In the genomic region with DNA sequence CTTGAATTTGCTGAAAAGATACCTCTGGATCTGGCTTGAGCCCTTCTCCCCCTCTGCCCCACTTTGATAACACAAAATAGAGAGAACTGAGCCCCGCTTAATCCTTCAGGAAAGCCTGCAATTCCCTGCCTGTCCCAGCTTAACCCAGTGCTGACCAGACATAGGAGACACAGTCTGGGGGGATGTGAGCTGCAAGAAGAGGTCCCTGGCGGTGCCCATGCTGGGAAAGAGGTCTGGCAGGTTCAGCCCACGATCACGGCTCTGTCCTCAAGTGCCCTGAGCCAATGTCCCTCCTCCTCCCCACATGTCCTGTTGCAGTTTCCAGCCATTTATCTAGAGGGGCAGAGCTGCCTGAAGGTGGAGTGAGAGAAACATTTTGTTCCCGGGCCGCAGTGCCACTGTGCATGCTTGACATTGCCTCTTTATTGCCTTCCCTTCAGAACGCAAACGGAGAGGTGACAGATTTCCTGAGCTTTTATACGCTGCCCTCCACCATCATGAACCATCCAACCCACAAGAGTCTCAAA, we compare ENCODE assay signal across 22 cellular contexts. TPM values are rescaled to one million over a fixed set of nuclear protein-coding genes. Genes with fewer than 3 reads are reported as not detected.
DNase-seq lines count a peak whose midpoint lies in the region; ATAC-seq and TF ChIP-seq lines count a peak whose summit lies in the region.
"Had no signal": no experiment of that assay in that cellular context is flagged by ENCODE, and none has a peak within 500 bp of the region (broad histone marks: within the 10 kb centered on the region; RNA-seq: fewer than 3 reads in every experiment).

No MANE protein-coding gene starts in this region.

- H3K4me1 Mint-ChIP-seq in H9 (peaks cover 0 to 5% of the 10 kb centered on the region in 2 experiments; a peak in 1 of 4 replicates), osteocyte (ENCODE audit: unreplicated experiment) (peaks cover 34% of the 10 kb centered on the region)
- H3K4me1 Mint-ChIP-seq: memory B cell had no signal

- H3K9ac ChIP-seq in H9 (ENCODE audit: extremely low read depth, insufficient read length, low read length) (no peak overlapping the region), mammary epithelial cell (ENCODE audit: insufficient read depth, low read length) (no peak overlapping the region)

- H2BK15ac ChIP-seq in H9 (ENCODE audit: low read depth, low read length): no peak overlapping the region

- H3K4me3 Mint-ChIP-seq in H9 (no peak overlapping the region), osteocyte (ENCODE audit: unreplicated experiment) (no peak overlapping the region)
- H3K4me3 Mint-ChIP-seq: activated CD8-positive, alpha-beta T cell treated with anti-CD3 and anti-CD28 coated beads, Interleukin-2, amount 10 ng/mL, durations not matched to agents 7 days and 5 days; activated naive CD4-positive, alpha-beta T cell treated with anti-CD3 and anti-CD28 coated beads for 36 hours; activated T-cell treated with anti-CD3 and anti-CD28 coated beads, Interleukin-2, amount 50 U/mL, for 4 hours; memory B cell; naive thymus-derived CD4-positive, alpha-beta T cell had no signal

- H4K20me1 ChIP-seq in H9 (ENCODE audit: control insufficient read depth, insufficient read depth, insufficient read length) (no peaks in the 10 kb centered on the region), mammary epithelial cell (ENCODE audit: insufficient read depth, low read length) (no peaks in the 10 kb centered on the region)

- H4K91ac ChIP-seq in H9 (ENCODE audit: insufficient read length, low read depth, low read length): no peak overlapping the region

- no peak overlapping the region for H3T11ph ChIP-seq in H9 (ENCODE audit: low read length)

- no peak overlapping the region for H2AK5ac ChIP-seq in H9 (ENCODE audit: insufficient read length, low read length)

- no peak for DNase-seq in H9
- no peak for DNase-seq in mammary epithelial cell
- peak; percentile 53 for DNase-seq in left ventricle myocardium inferior
- no peak for DNase-seq in osteocyte (ENCODE audit: extremely low spot score, unreplicated experiment)
- no peak for DNase-seq in A172 (ENCODE audit: low spot score)
- no peak for DNase-seq in NCI-H2227 treated with DMSO at 0.1 percent for 48 hours (lab: John Stamatoyannopoulos, UW)
- no peak for DNase-seq in RKO (ENCODE audit: low spot score)
- DNase-seq: activated CD4-positive, CD25-positive, alpha-beta regulatory T cell treated with anti-CD3 and anti-CD28 coated beads, Interleukin-2, amount 50 U/mL, for 72 hours; activated CD8-positive, alpha-beta T cell treated with anti-CD3 and anti-CD28 coated beads, Interleukin-2, amount 10 ng/mL, durations not matched to agents 7 days and 5 days; activated naive CD4-positive, alpha-beta T cell treated with anti-CD3 and anti-CD28 coated beads for 36 hours; activated T-cell treated with anti-CD3 and anti-CD28 coated beads, Interleukin-2, amount 50 U/mL, for 4 hours; amygdala; cerebellar nuclear complex; effector CD4-positive, alpha-beta T cell; foreskin melanocyte; naive thymus-derived CD4-positive, alpha-beta T cell; NCI-H1417; NCI-H526 treated with DMSO at 0.1 percent for 48 hours; stimulated activated CD4-positive, alpha-beta T cell treated with anti-CD3 and anti-CD28 coated beads, Interleukin-15, amount 100 ng/mL, for 24 hours had no signal

- H2AFZ ChIP-seq in H9 (ENCODE audit: low read length) (no peak overlapping the region), mammary epithelial cell (ENCODE audit: low read depth, low read length) (no peak overlapping the region)

- H3K4me3 ChIP-seq in mammary epithelial cell (replicated peaks in 1 of 3; ENCODE audit: insufficient read depth in 1 of 3, low read depth in 2 of 3, low read length in 3 of 3) (no peak overlapping the region), left ventricle myocardium inferior (peak overlapping the region; percentile 29)

- H3K23ac ChIP-seq in H9 (ENCODE audit: insufficient read length, low read depth, low read length): no peak overlapping the region

- WGBS in H9 (ENCODE audit: extremely low coverage, insufficient read length, low lambda C conversion rate): no CpG with 5 or more reads among the region's 9 CpGs
- WGBS in mammary epithelial cell (ENCODE audit: low coverage, missing lambda C conversion rate): 63% methylated on average over 7 of the region's 9 CpGs

- dilution Hi-C loops in mammary epithelial cell (cut with HindIII; ENCODE audit: low sequenced_read_pairs): no loop called here

- H3K56ac ChIP-seq in H9 (ENCODE audit: insufficient read length, low read depth, low read length): no peak overlapping the region

- H3K9me3 Mint-ChIP-seq in H9 (no peaks in the 10 kb centered on the region), osteocyte (ENCODE audit: unreplicated experiment) (no peaks in the 10 kb centered on the region)
- H3K9me3 Mint-ChIP-seq: activated naive CD4-positive, alpha-beta T cell treated with anti-CD3 and anti-CD28 coated beads for 36 hours; activated T-cell treated with anti-CD3 and anti-CD28 coated beads, Interleukin-2, amount 50 U/mL, for 4 hours; memory B cell; naive thymus-derived CD4-positive, alpha-beta T cell had no signal

- no peak overlapping the region for H3K4ac ChIP-seq in H9 (ENCODE audit: low read depth, low read length)

- H3K4me1 ChIP-seq in H9 (ENCODE audit: insufficient read depth, low read length) (no peaks in the 10 kb centered on the region), mammary epithelial cell (ENCODE audit: insufficient read depth, low read length) (peaks cover 42% of the 10 kb centered on the region), left ventricle myocardium inferior (peaks cover 86% of the 10 kb centered on the region)

- H3K4me2 ChIP-seq in H9 (ENCODE audit: insufficient read depth, insufficient read length, low read length): no peak overlapping the region
- H3K4me2 ChIP-seq in mammary epithelial cell (ENCODE audit: insufficient read depth, low read depth, low read length): peak overlapping the region; percentile 9

- no TSS peak for BruUV-seq in mammary epithelial cell (replicated peaks; lab: Mats Ljungman, UMichigan)

- H3K27ac ChIP-seq in H9 (ENCODE audit: insufficient read length, low read depth, low read length) (no peak overlapping the region), mammary epithelial cell (ENCODE audit: insufficient read depth, low read depth, low read length) (peak overlapping the region; percentile 61), left ventricle myocardium inferior (replicated peaks) (peak overlapping the region; percentile 95)
- H3K27ac ChIP-seq: C4-2B had no signal

- peaks cover 29 to 92% (median 81%) of the 10 kb centered on the region in 3 experiments; a peak in 6 of 7 replicates for H3K36me3 Mint-ChIP-seq in H9 (ENCODE audit: insufficient read depth in 1 of 3, low read depth in 3 of 3)
- H3K36me3 Mint-ChIP-seq in osteocyte (ENCODE audit: unreplicated experiment): peaks cover 29% of the 10 kb centered on the region

- CTCF ChIA-PET in mammary epithelial cell (lab: Charles Lee; ENCODE audit: low non-redundant PET): no interaction called here

- H4K5ac ChIP-seq in H9 (ENCODE audit: insufficient read length, low read depth, low read length): no peak overlapping the region

- in situ Hi-C loops in mammary epithelial cell (cut with MboI; ENCODE audit: low sequenced_read_pairs in 2 of 2): loop anchor here in 1 of 2 donors (10.0 kb wide), 1 partner anchor 179 kb away; no protein-coding TSS in a partner anchor

- no peaks in the 10 kb centered on the region for H3K79me1 ChIP-seq in H9 (ENCODE audit: insufficient read depth, low read depth, low read length, poor library complexity, severe bottlenecking)

- H2BK5ac ChIP-seq in H9 (ENCODE audit: insufficient read length, low read length): no peak overlapping the region

- peak overlapping the region in 2 of 3 experiments; percentile 40 to 57; a peak in 2 of 7 replicates for H3K27ac Mint-ChIP-seq in H9
- H3K27ac Mint-ChIP-seq in osteocyte (ENCODE audit: unreplicated experiment): peak overlapping the region; percentile 89
- H3K27ac Mint-ChIP-seq: activated CD8-positive, alpha-beta T cell treated with anti-CD3 and anti-CD28 coated beads, Interleukin-2, amount 10 ng/mL, durations not matched to agents 7 days and 5 days; activated naive CD4-positive, alpha-beta T cell treated with anti-CD3 and anti-CD28 coated beads for 36 hours; memory B cell had no signal

- no peaks in the 10 kb centered on the region for H3K27me3 Mint-ChIP-seq in H9 (ENCODE audit: low read depth)
- H3K27me3 Mint-ChIP-seq in osteocyte (ENCODE audit: unreplicated experiment): no peaks in the 10 kb centered on the region
- H3K27me3 Mint-ChIP-seq: memory B cell; naive thymus-derived CD4-positive, alpha-beta T cell had no signal

- H3K9me3 ChIP-seq in H9 (ENCODE audit: control insufficient read depth, low read depth, low read length) (no peaks in the 10 kb centered on the region), mammary epithelial cell (replicated peaks; ENCODE audit: insufficient read depth, low read length) (no peaks in the 10 kb centered on the region), left ventricle myocardium inferior (replicated peaks) (no peaks in the 10 kb centered on the region)

- H3K27me3 ChIP-seq in H9 (ENCODE audit: insufficient read depth, low read length) (no peaks in the 10 kb centered on the region), mammary epithelial cell (ENCODE audit: insufficient read depth, low read length) (no peaks in the 10 kb centered on the region), left ventricle myocardium inferior (ENCODE audit: low read depth) (no peaks in the 10 kb centered on the region)

- TF ChIP-seq CTCF in H9 (conservative IDR thresholded peaks at IDR 0.05) (no peak), mammary epithelial cell (conservative IDR thresholded peaks at IDR 0.05 in 1 of 2, IDR thresholded peaks at IDR 0.05 in 1 of 2; ENCODE audit: extremely low read depth in 1 of 2, insufficient read depth in 1 of 2, low read depth in 1 of 2, low read length in 2 of 2) (no peak), left ventricle myocardium inferior (IDR thresholded peaks at IDR 0.05; ENCODE audit: borderline replicate concordance) (no peak), osteocyte (IDR thresholded peaks at IDR 0.05) (no peak)

- no peaks in the 10 kb centered on the region; the same call in 1 of the 2 replicates for H3K79me2 ChIP-seq in H9 (ENCODE audit: insufficient read depth, low read length)
- H3K79me2 ChIP-seq in mammary epithelial cell (ENCODE audit: insufficient read depth, low read length): peaks cover 15% of the 10 kb centered on the region

- H2BK120ac ChIP-seq in H9 (ENCODE audit: low read depth, low read length, poor library complexity, severe bottlenecking): no peak overlapping the region

- intact Hi-C loops in mammary epithelial cell (cut with micrococcal nuclease): loop anchor here (2.0 kb wide), 1 partner anchor 23 kb away; no protein-coding TSS in a partner anchor
- intact Hi-C loops in left ventricle myocardium inferior (cut with micrococcal nuclease): no loop called here

- H3K14ac ChIP-seq in H9 (ENCODE audit: insufficient read depth, low read length): no peak overlapping the region

- H3K18ac ChIP-seq in H9 (ENCODE audit: insufficient read length, low read depth, low read length): no peak overlapping the region

- ATAC-seq in GM18498 (IDR thresholded peaks at IDR 0.05; ENCODE audit: unreplicated experiment): no peak
- ATAC-seq: activated CD8-positive, alpha-beta T cell treated with anti-CD3 and anti-CD28 coated beads, Interleukin-2, amount 10 ng/mL, durations not matched to agents 7 days and 5 days; activated T-cell treated with anti-CD3 and anti-CD28 coated beads, Interleukin-2, amount 50 U/mL, for 4 hours; naive thymus-derived CD4-positive, alpha-beta T cell had no signal

- H2BK12ac ChIP-seq in H9 (ENCODE audit: insufficient read length, low read depth, low read length): no peak overlapping the region

- no peak overlapping the region for H2BK20ac ChIP-seq in H9 (ENCODE audit: low read depth, low read length, poor library complexity, severe bottlenecking)

- H3K36me3 ChIP-seq in mammary epithelial cell (ENCODE audit: insufficient read depth, low read length) (peaks cover 29% of the 10 kb centered on the region), left ventricle myocardium inferior (peaks cover 93% of the 10 kb centered on the region)

- H3K23me2 ChIP-seq in H9 (ENCODE audit: insufficient read length, low read depth, low read length, poor library complexity, severe bottlenecking): no peaks in the 10 kb centered on the region

- H4K8ac ChIP-seq in H9 (replicated peaks; ENCODE audit: insufficient read length, low read depth, low read length): no peak overlapping the region

RNA-seq across cellular contexts. Expression of a gene that starts 29.0 kb away (rescaled TPM):
- total RNA-seq in H9 (2021) (41.6 and 48.5 TPM in 2 replicates), mammary epithelial cell (100 to 1,000 TPM in 1 of 2 donors, 10 to 100 TPM in 1; 79.4 to 185 TPM), left ventricle myocardium inferior (146 TPM), osteocyte (92.3 and 111 TPM in 2 replicates)
- polyA plus RNA-seq in mammary epithelial cell: 171 TPM
- polyA minus RNA-seq in mammary epithelial cell: 166 TPM
- total RNA-seq in A172 (2014; rRNA removed; shearing (Covaris generic)): 168 and 189 TPM in 2 replicates

RNA-seq across cellular contexts. Expression of a gene that starts 32.2 kb away (rescaled TPM):
- total RNA-seq in H9 (2021): 9.7 and 10.5 TPM in 2 replicates
- total RNA-seq in mammary epithelial cell: 1 to 10 TPM; 6.5 to 8.1 TPM
- 3.1 TPM for polyA plus RNA-seq in mammary epithelial cell
- 3.4 TPM for polyA minus RNA-seq in mammary epithelial cell
- total RNA-seq in left ventricle myocardium inferior: 6.4 TPM
- 8.1 and 10.6 TPM in 2 replicates for total RNA-seq in osteocyte
- 4.7 and 10.3 TPM in 2 replicates for total RNA-seq in A172 (2014; rRNA removed; shearing (Covaris generic))

RNA-seq across cellular contexts. Expression of a gene that starts 42.2 kb away (rescaled TPM):
- total RNA-seq in H9 (2021) (150 and 151 TPM in 2 replicates), mammary epithelial cell (100 to 1,000 TPM in 1 of 2 donors, 10 to 100 TPM in 1; 80.0 to 143 TPM), left ventricle myocardium inferior (86.0 TPM), osteocyte (92.4 and 97.9 TPM in 2 replicates)
- 55.9 TPM for polyA plus RNA-seq in mammary epithelial cell
- polyA minus RNA-seq in mammary epithelial cell: 170 TPM
- total RNA-seq in A172 (2014; rRNA removed; shearing (Covaris generic)): 151 and 733 TPM in 2 replicates

RNA-seq across cellular contexts. Expression of a gene that starts 44.9 kb away (rescaled TPM):
- total RNA-seq in H9 (2021) (32.4 and 33.0 TPM in 2 replicates), mammary epithelial cell (10 to 100 TPM; 20.5 to 35.2 TPM), left ventricle myocardium inferior (28.8 TPM), osteocyte (42.0 and 44.5 TPM in 2 replicates)
- 16.7 TPM for polyA plus RNA-seq in mammary epithelial cell
- polyA minus RNA-seq in mammary epithelial cell: 12.4 TPM
- 8.4 and 8.6 TPM in 2 replicates for total RNA-seq in A172 (2014; rRNA removed; shearing (Covaris generic))

RNA-seq across cellular contexts. Expression of a gene that starts 51.9 kb away (rescaled TPM):
- 48.3 and 53.2 TPM in 2 replicates for total RNA-seq in H9 (2021)
- 10 to 100 TPM; 35.4 to 68.0 TPM for total RNA-seq in mammary epithelial cell
- 27.7 TPM for polyA plus RNA-seq in mammary epithelial cell
- polyA minus RNA-seq in mammary epithelial cell: 40.8 TPM
- total RNA-seq in left ventricle myocardium inferior: 25.9 TPM
- 41.3 and 42.2 TPM in 2 replicates for total RNA-seq in osteocyte
- 33.0 and 34.8 TPM in 2 replicates for total RNA-seq in A172 (2014; rRNA removed; shearing (Covaris generic))
